In genomic region chr1:1275836-1276235, GRCh38 we compare ENCODE assay signal across 15 cellular contexts. TPM values are rescaled to one million over a fixed set of nuclear protein-coding genes. Genes with fewer than 3 reads are reported as not detected.
DNase-seq lines count a peak whose midpoint lies in the region; ATAC-seq and TF ChIP-seq lines count a peak whose summit lies in the region.
"Had no signal": no experiment of that assay in that cellular context is flagged by ENCODE, and none has a peak within 500 bp of the region (broad histone marks: within the 10 kb centered on the region; RNA-seq: fewer than 3 reads in every experiment).

No MANE protein-coding gene starts in this region.

- H3K27ac Mint-ChIP-seq in CD4-positive, alpha-beta memory T cell, result peak overlapping the region in 4 of 7 donors; percentile 29 to 48 (median 44)
- H3K27ac Mint-ChIP-seq in brain, result peak overlapping the region; percentile 25 to 67 (median 43)
- no peak overlapping the region for H3K27ac Mint-ChIP-seq in natural killer cell
- H3K27ac Mint-ChIP-seq: stimulated activated effector memory CD8-positive, alpha-beta T cell treated with anti-CD3 and anti-CD28 coated beads, Interleukin-12 subunit alpha, Interleukin-12 subunit beta, amount 100 ng/mL, for 72 hours; WTC11 had no signal

- H3K9me3 ChIP-seq in CD4-positive, alpha-beta memory T cell (ENCODE audit: control insufficient read depth in 1 of 2, low read length in 2 of 2), result no peaks in the 10 kb centered on the region
- H3K9me3 ChIP-seq in Panc1 (ENCODE audit: control insufficient read depth, insufficient read depth, low read depth, low read length) (no peaks in the 10 kb centered on the region), transverse colon (no peaks in the 10 kb centered on the region)
- H3K9me3 ChIP-seq: BE2C, thyroid gland had no signal

- no peaks in the 10 kb centered on the region for H3K9me3 Mint-ChIP-seq in CD4-positive, alpha-beta memory T cell
- H3K9me3 Mint-ChIP-seq in brain (no peaks in the 10 kb centered on the region), natural killer cell (no peaks in the 10 kb centered on the region)
- H3K9me3 Mint-ChIP-seq: stimulated activated effector memory CD8-positive, alpha-beta T cell treated with anti-CD3 and anti-CD28 coated beads, Interleukin-12 subunit alpha, Interleukin-12 subunit beta, amount 100 ng/mL, for 72 hours had no signal

- intact Hi-C loops in CD4-positive, alpha-beta memory T cell (cut with micrococcal nuclease), result no loop called here
- intact Hi-C loops in Panc1 (cut with micrococcal nuclease; ENCODE audit: unreplicated experiment), result no loop called here
- intact Hi-C loops in natural killer cell (cut with micrococcal nuclease), result no loop called here
- intact Hi-C loops in transverse colon (cut with DNase I; ENCODE audit: low total_unique reads), result no loop called here

- TF ChIP-seq POLR2A in transverse colon (IDR thresholded peaks at IDR 0.05), result no peak

- H3K4me1 Mint-ChIP-seq in CD4-positive, alpha-beta memory T cell, result peaks cover 10 to 26% (median 19%) of the 10 kb centered on the region in 4 donors
- H3K4me1 Mint-ChIP-seq in brain (peaks cover 35% of the 10 kb centered on the region), natural killer cell (peaks cover 17 to 21% of the 10 kb centered on the region in 2 donors)

- 71 to 79% methylated on average over 3 to 9 of the region's 9 CpGs for WGBS in transverse colon (ENCODE audit: low coverage in 1 of 2), 2 donors

- H3K27me3 ChIP-seq in CD4-positive, alpha-beta memory T cell (ENCODE audit: insufficient read depth, low read length), result no peaks in the 10 kb centered on the region
- H3K27me3 ChIP-seq in Panc1 (ENCODE audit: control insufficient read depth, insufficient read depth, low read length) (no peaks in the 10 kb centered on the region), transverse colon (no peaks in the 10 kb centered on the region)
- H3K27me3 ChIP-seq: BE2C, thyroid gland had no signal

- peaks cover 0 to 1% of the 10 kb centered on the region in 2 donors for H3K27me3 Mint-ChIP-seq in CD4-positive, alpha-beta memory T cell
- H3K27me3 Mint-ChIP-seq in brain, result peaks cover 3% of the 10 kb centered on the region
- no peaks in the 10 kb centered on the region for H3K27me3 Mint-ChIP-seq in natural killer cell (ENCODE audit: low read depth in 2 of 2)

- TF ChIP-seq CTCF in Panc1 (IDR thresholded peaks at IDR 0.05) (no peak), brain (conservative IDR thresholded peaks at IDR 0.05) (no peak), natural killer cell (IDR thresholded peaks at IDR 0.05) (no peak), transverse colon (IDR thresholded peaks at IDR 0.05) (no peak)

- ATAC-seq in Panc1 (no peak), natural killer cell (no peak)
- ATAC-seq: left cardiac atrium; Right ventricle myocardium inferior; stimulated activated effector memory CD8-positive, alpha-beta T cell treated with anti-CD3 and anti-CD28 coated beads, Interleukin-12 subunit alpha, Interleukin-12 subunit beta, amount 100 ng/mL, for 72 hours; WTC11 had no signal

- CTCF ChIA-PET in CD4-positive, alpha-beta memory T cell (lab: Charles Lee; ENCODE audit: partially characterized antibody), result interaction anchor here (1.2 kb wide), 1 partner anchor 97 kb away, joined by 3 read pairs; no protein-coding TSS in a partner anchor
- CTCF ChIA-PET in Panc1 (lab: Charles Lee), result no interaction called here

- BruUV-seq in Panc1 (replicated peaks; lab: Mats Ljungman, UMichigan), result TSS peak; percentile 84

- TF ChIP-seq EP300 in transverse colon (IDR thresholded peaks at IDR 0.05; ENCODE audit: low read depth), result no peak

- no peaks in the 10 kb centered on the region for H3K36me3 ChIP-seq in CD4-positive, alpha-beta memory T cell (ENCODE audit: insufficient read depth, low read length)
- no peaks in the 10 kb centered on the region; the same call in 1 of the 2 replicates for H3K36me3 ChIP-seq in Panc1 (ENCODE audit: control insufficient read depth, insufficient read depth, low read length)
- H3K36me3 ChIP-seq in transverse colon, result no peaks in the 10 kb centered on the region
- H3K36me3 ChIP-seq: thyroid gland had no signal

- H3K27ac ChIP-seq in CD4-positive, alpha-beta memory T cell (ENCODE audit: low read depth, low read length), result no peak overlapping the region
- H3K27ac ChIP-seq in Panc1 (ENCODE audit: low read length) (no peak overlapping the region), transverse colon (no peak overlapping the region)
- H3K27ac ChIP-seq: thyroid gland had no signal

- in situ Hi-C loops in Panc1 (cut with HindIII; ENCODE audit: low pct_unique_long_range_greater_than_20kb, low sequenced_read_pairs), result no loop called here
- in situ Hi-C loops in transverse colon (cut with MboI; ENCODE audit: low pct_ligation_motif_present in 1 of 4, low pct_unique_long_range_greater_than_20kb in 1 of 4, low sequenced_read_pairs in 3 of 4), result loop anchor here in 1 of 4 donors (10.0 kb wide), 1 partner anchor 161 kb away; the partner anchor contains the start of gene C1orf159

- H3K36me3 Mint-ChIP-seq in CD4-positive, alpha-beta memory T cell, result peaks cover 0 to 10% of the 10 kb centered on the region in 2 donors
- peaks cover 16% of the 10 kb centered on the region for H3K36me3 Mint-ChIP-seq in brain
- no peaks in the 10 kb centered on the region for H3K36me3 Mint-ChIP-seq in natural killer cell

- peak overlapping the region; percentile 26 to 70 (median 48) for H3K4me3 Mint-ChIP-seq in CD4-positive, alpha-beta memory T cell
- H3K4me3 Mint-ChIP-seq in brain (peak overlapping the region; percentile 54 to 81 (median 67)), natural killer cell (peak overlapping the region; percentile 72)
- H3K4me3 Mint-ChIP-seq: WTC11 had no signal

- POLR2A ChIA-PET in CD4-positive, alpha-beta memory T cell (lab: Charles Lee; ENCODE audit: partially characterized antibody), result no interaction called here
- POLR2A ChIA-PET in Panc1 (lab: Charles Lee), result no interaction called here

- H3K4me3 ChIP-seq in CD4-positive, alpha-beta memory T cell (ENCODE audit: low read length in 2 of 2), result no peak overlapping the region
- H3K4me3 ChIP-seq in Panc1 (ENCODE audit: low read depth in 2 of 2, low read length in 2 of 2), result no peak overlapping the region
- H3K4me3 ChIP-seq in transverse colon, result no peak overlapping the region
- H3K4me3 ChIP-seq: thyroid gland had no signal

- DNase-seq in CD4-positive, alpha-beta memory T cell, result peak in 1 of 5 donors; percentile 35
- DNase-seq in Panc1 (ENCODE audit: low read depth, low spot score) (no peak), natural killer cell (no peak), transverse colon (no peak), GM19238 (ENCODE audit: insufficient read length, low spot score) (no peak)
- no peak for DNase-seq in activated CD4-positive, alpha-beta T cell treated with anti-CD3 and anti-CD28 coated beads for 1 hour
- DNase-seq: activated CD8-positive, alpha-beta memory T cell treated with anti-CD3 and anti-CD28 coated beads, Interleukin-2, amount 50 U/mL, for 4 hours; BE2C; left cardiac atrium; NCI-H187 treated with DMSO at 0.1 percent for 48 hours; thyroid gland had no signal

- H3K4me1 ChIP-seq in CD4-positive, alpha-beta memory T cell (ENCODE audit: insufficient read depth, low read length), result peaks cover 28% of the 10 kb centered on the region
- peaks cover 20% of the 10 kb centered on the region for H3K4me1 ChIP-seq in Panc1 (ENCODE audit: control insufficient read depth, insufficient read depth, low read length)
- peaks cover 20 to 30% (median 26%) of the 10 kb centered on the region in 4 donors for H3K4me1 ChIP-seq in transverse colon
- H3K4me1 ChIP-seq: BE2C had no signal

RNA-seq across cellular contexts. Expression of gene UBE2J2, which starts 2.2 kb away (rescaled TPM):
- 10 to 100 TPM; 82.8 to 92.9 TPM for total RNA-seq in CD4-positive, alpha-beta memory T cell
- 10 to 100 TPM; 79.4 to 96.7 TPM for polyA plus RNA-seq in CD4-positive, alpha-beta memory T cell
- total RNA-seq in Panc1 (2021; ENCODE audit: unreplicated experiment), result 101 TPM
- 99.6 TPM for polyA plus RNA-seq in Panc1 (2012; ENCODE audit: insufficient read length)
- polyA plus RNA-seq in brain (ENCODE audit: insufficient read depth, low read depth, low replicate concordance), result 45.3 TPM
- total RNA-seq in natural killer cell, result 10 to 100 TPM; 66.0 to 84.2 (median 78.1) TPM
- 100 to 1,000 TPM in 1 of 4 donors, 10 to 100 TPM in 3; 49.6 to 110 (median 59.1) TPM for total RNA-seq in transverse colon

RNA-seq across cellular contexts. Expression of gene SCNN1D, which starts 4.4 kb away (rescaled TPM):
- total RNA-seq in CD4-positive, alpha-beta memory T cell, result 10 to 100 TPM in 1 of 2 experiments, 1 to 10 TPM in 1; 9.6 to 11.5 TPM
- polyA plus RNA-seq in CD4-positive, alpha-beta memory T cell, result under 1 TPM in 1 of 2 donors, not detected in 1; 0.25 TPM
- total RNA-seq in Panc1 (2021; ENCODE audit: unreplicated experiment) (9.8 TPM), natural killer cell (10 to 100 TPM in 1 of 3 donors, 1 to 10 TPM in 2; 6.9 to 13.1 (median 9.4) TPM), transverse colon (1 to 10 TPM; 1.5 to 3.5 (median 2.4) TPM)
- polyA plus RNA-seq in Panc1 (2012; ENCODE audit: insufficient read length), result 17.3 TPM
- 1.4 TPM for polyA plus RNA-seq in brain (ENCODE audit: insufficient read depth, low read depth, low replicate concordance)

RNA-seq across cellular contexts. Expression of gene C1QTNF12, which starts 29.3 kb away (rescaled TPM):
- 1 to 10 TPM; 2.4 to 3.3 TPM for total RNA-seq in CD4-positive, alpha-beta memory T cell
- under 1 TPM in 1 of 2 donors, not detected in 1; 0.31 TPM for polyA plus RNA-seq in CD4-positive, alpha-beta memory T cell
- total RNA-seq in Panc1 (2021; ENCODE audit: unreplicated experiment), result 41.4 TPM
- 86.9 TPM for polyA plus RNA-seq in Panc1 (2012; ENCODE audit: insufficient read length)
- 1.4 TPM for polyA plus RNA-seq in brain (ENCODE audit: insufficient read depth, low read depth, low replicate concordance)
- total RNA-seq in natural killer cell, result 1 to 10 TPM; 2.6 to 4.1 (median 4.1) TPM
- total RNA-seq in transverse colon, result 10 to 100 TPM in 3 of 4 donors, not detected in 1; 11.9 to 52.8 (median 15.7) TPM

RNA-seq across cellular contexts. Expression of gene ACAP3, which starts 31.9 kb away (rescaled TPM):
- total RNA-seq in CD4-positive, alpha-beta memory T cell, result 10 to 100 TPM; 59.7 to 65.6 TPM
- polyA plus RNA-seq in CD4-positive, alpha-beta memory T cell, result 1 to 10 TPM; 5.4 to 6.9 TPM
- total RNA-seq in Panc1 (2021; ENCODE audit: unreplicated experiment), result 30.7 TPM
- polyA plus RNA-seq in Panc1 (2012; ENCODE audit: insufficient read length), result 31.4 TPM
- polyA plus RNA-seq in brain (ENCODE audit: insufficient read depth, low read depth, low replicate concordance), result 47.9 TPM
- total RNA-seq in natural killer cell, result 10 to 100 TPM; 56.1 to 59.7 (median 59.0) TPM
- total RNA-seq in transverse colon, result 100 to 1,000 TPM in 2 of 4 donors, 10 to 100 TPM in 2; 52.4 to 190 (median 99.5) TPM

RNA-seq across cellular contexts. Expression of gene PUSL1, which starts 32.6 kb away (rescaled TPM):
- total RNA-seq in CD4-positive, alpha-beta memory T cell, result 10 to 100 TPM; 24.1 to 27.9 TPM
- 10 to 100 TPM; 15.4 to 16.7 TPM for polyA plus RNA-seq in CD4-positive, alpha-beta memory T cell
- total RNA-seq in Panc1 (2021; ENCODE audit: unreplicated experiment) (46.9 TPM), natural killer cell (10 to 100 TPM; 11.1 to 13.0 (median 12.9) TPM), transverse colon (10 to 100 TPM in 3 of 4 donors, 1 to 10 TPM in 1; 7.0 to 35.9 (median 20.5) TPM)
- polyA plus RNA-seq in Panc1 (2012; ENCODE audit: insufficient read length), result 35.9 TPM
- 13.6 TPM for polyA plus RNA-seq in brain (ENCODE audit: insufficient read depth, low read depth, low replicate concordance)

Comparison
In these comparisons a context has a peak if more than half of its experiments do, and no peak if none do; other contexts are left out.
1. H3K27ac Mint-ChIP-seq: peak in CD4-positive, alpha-beta memory T cell (4 of 7) and brain (5 of 5); none in natural killer cell (0 of 2).
2. Peak in every context shown above with its lines, with median percentiles within 50 percentile points of each other: H3K4me3 Mint-ChIP-seq.